In the genomic region with DNA sequence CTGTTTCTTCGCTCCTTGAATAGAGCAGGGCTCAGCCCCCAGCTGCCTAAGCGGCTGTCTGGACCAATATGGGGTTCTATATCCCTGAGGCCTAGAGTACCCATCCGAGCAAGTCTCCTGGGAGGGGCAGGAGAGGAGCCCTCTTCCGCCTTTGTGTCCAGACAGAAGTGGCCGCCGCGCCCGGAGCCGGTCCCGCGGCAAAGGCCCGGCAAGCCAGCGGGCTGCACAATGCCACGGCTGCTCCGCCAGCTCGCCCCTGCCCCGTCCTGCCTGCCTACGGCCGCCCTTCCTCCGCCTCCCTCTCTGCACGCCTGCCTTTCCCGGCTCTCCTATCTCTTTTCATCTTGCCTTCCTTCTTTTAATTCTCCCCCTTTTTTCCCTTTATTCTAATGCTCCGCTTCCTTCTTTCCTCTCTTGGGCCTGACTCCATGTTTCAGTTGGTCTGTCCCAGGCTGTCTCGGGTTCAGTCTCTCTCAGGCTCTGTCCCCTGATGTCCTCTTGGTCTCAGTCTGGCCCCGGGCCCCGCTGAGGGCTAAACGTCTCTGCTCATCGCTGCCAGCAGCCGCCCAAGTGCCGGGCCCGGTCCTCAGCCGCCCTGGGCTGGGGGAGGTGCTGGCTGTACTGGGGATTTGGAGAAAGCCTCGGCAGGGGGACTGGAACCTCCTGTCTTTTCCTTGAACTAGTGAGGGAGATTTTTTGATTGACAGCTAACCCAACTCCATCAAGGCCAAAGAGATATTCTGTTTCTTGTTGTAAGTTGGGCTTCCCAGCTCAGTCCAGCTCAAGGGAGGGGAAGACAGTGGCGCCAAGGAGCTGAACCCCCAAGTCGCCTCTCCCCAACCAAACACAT, we compare ENCODE assay signal across 12 cellular contexts. TPM values are rescaled to one million over a fixed set of nuclear protein-coding genes. Genes with fewer than 3 reads are reported as not detected.
DNase-seq lines count a peak whose midpoint lies in the region; ATAC-seq and TF ChIP-seq lines count a peak whose summit lies in the region.
"Had no signal": no experiment of that assay in that cellular context is flagged by ENCODE, and none has a peak within 500 bp of the region (broad histone marks: within the 10 kb centered on the region; RNA-seq: fewer than 3 reads in every experiment).

No MANE protein-coding gene starts in this region.

- 46 to 48% methylated on average over 23 to 26 of the region's 35 CpGs for WGBS in esophagus squamous epithelium, 2 donors
- WGBS in body of pancreas, 2 donors, result 11 to 17% methylated on average over 32 to 35 of the region's 35 CpGs

- intact Hi-C loops in CD8-positive, alpha-beta T cell (cut with DNase I, micrococcal nuclease), result loop anchor here in 1 of 2 experiments (5.0 kb wide), 1 partner anchor 35 kb away; no protein-coding TSS in a partner anchor
- intact Hi-C loops in esophagus squamous epithelium (cut with DNase I), result no loop called here
- intact Hi-C loops in body of pancreas (cut with DNase I), result no loop called here

- H3K27ac Mint-ChIP-seq in CD8-positive, alpha-beta T cell, result no peak overlapping the region
- H3K27ac Mint-ChIP-seq in immature natural killer cell, result peak overlapping the region in 1 of 6 donors; percentile 42
- H3K27ac Mint-ChIP-seq: mesothelial cell of epicardium had no signal

- TF ChIP-seq CTCF in CD8-positive, alpha-beta T cell (IDR thresholded peaks at IDR 0.05), result no peak
- no peak for TF ChIP-seq CTCF in esophagus squamous epithelium (IDR thresholded peaks at IDR 0.05)
- no peak for TF ChIP-seq CTCF in body of pancreas (IDR thresholded peaks at IDR 0.05)

- no peaks in the 10 kb centered on the region for H3K36me3 Mint-ChIP-seq in CD8-positive, alpha-beta T cell
- peaks cover 0 to 4% (median 0%) of the 10 kb centered on the region in 3 donors for H3K36me3 Mint-ChIP-seq in immature natural killer cell

- TF ChIP-seq POLR2A in esophagus squamous epithelium (IDR thresholded peaks at IDR 0.05) (no peak), body of pancreas (IDR thresholded peaks at IDR 0.05) (no peak)

- no peak overlapping the region for H3K4me3 ChIP-seq in CD8-positive, alpha-beta T cell (ENCODE audit: low read depth, low read length)
- H3K4me3 ChIP-seq in SJSA1 (peak overlapping the region; percentile 49), skeletal muscle cell (ENCODE audit: low read depth, low read length) (peak overlapping the region; percentile 71), esophagus squamous epithelium (no peak overlapping the region), body of pancreas (no peak overlapping the region)

- CTCF ChIA-PET in CD8-positive, alpha-beta T cell (lab: Charles Lee), result interaction anchor here (0.8 to 17.0 kb wide), 7 partner anchors 8 to 254 kb away, joined by 3 to 372 read pairs (median 4); a partner anchor contains a TSS

- ATAC-seq in CD8-positive, alpha-beta T cell, result no peak
- no peak for ATAC-seq in body of pancreas
- ATAC-seq: SK-N-SH treated with all-trans-retinoic acid at 6 μM for 48 hours had no signal

- H3K36me3 ChIP-seq in CD8-positive, alpha-beta T cell (ENCODE audit: insufficient read depth, low read length), result no peaks in the 10 kb centered on the region
- H3K36me3 ChIP-seq in SJSA1 (0 out of 2 replicates have a peak, but pooled peaks cover 3% of the 10 kb centered on the region), esophagus squamous epithelium (no peaks in the 10 kb centered on the region), body of pancreas (replicated peaks in 1 of 2; ENCODE audit: insufficient read depth in 1 of 2, low read depth in 2 of 2) (no peaks in the 10 kb centered on the region)

- no peaks in the 10 kb centered on the region for H3K9me3 Mint-ChIP-seq in CD8-positive, alpha-beta T cell
- H3K9me3 Mint-ChIP-seq in immature natural killer cell, result peaks cover 0 to 5% (median 0%) of the 10 kb centered on the region in 6 donors
- H3K9me3 Mint-ChIP-seq: mesothelial cell of epicardium had no signal

- H3K27me3 Mint-ChIP-seq in CD8-positive, alpha-beta T cell (ENCODE audit: low read depth), result peaks cover 85% of the 10 kb centered on the region
- peaks cover 71 to 81% (median 74%) of the 10 kb centered on the region in 3 donors for H3K27me3 Mint-ChIP-seq in immature natural killer cell (ENCODE audit: low read depth in 3 of 3)

- no peak for DNase-seq in CD8-positive, alpha-beta T cell
- peak in 1 of 2 experiments; percentile 77 for DNase-seq in SJSA1 (ENCODE audit: low read depth in 1 of 2, low spot score in 2 of 2)
- DNase-seq in immature natural killer cell, result no peak
- DNase-seq in skeletal muscle cell (ENCODE audit: low read depth), result no peak
- DNase-seq in esophagus squamous epithelium (lab: John Stamatoyannopoulos, UW), result no peak
- DNase-seq in body of pancreas, result no peak
- DNase-seq in medulla oblongata (ENCODE audit: extremely low spot score), result no peak
- no peak for DNase-seq in NCI-H2107 treated with DMSO at 0.1 percent for 48 hours (lab: John Stamatoyannopoulos, UW; ENCODE audit: unreplicated experiment)
- DNase-seq: erythroblast had no signal

- H3K27me3 ChIP-seq in CD8-positive, alpha-beta T cell (ENCODE audit: insufficient read depth, low read length), result peaks cover 90% of the 10 kb centered on the region
- H3K27me3 ChIP-seq in SJSA1 (replicated peaks), result no peaks in the 10 kb centered on the region
- H3K27me3 ChIP-seq in esophagus squamous epithelium, result peaks cover 19 to 100% (median 84%) of the 10 kb centered on the region in 4 donors
- H3K27me3 ChIP-seq in body of pancreas, result peaks cover 11 to 85% of the 10 kb centered on the region in 2 donors

- H3K9me3 ChIP-seq in CD8-positive, alpha-beta T cell (ENCODE audit: low read length), result no peaks in the 10 kb centered on the region
- H3K9me3 ChIP-seq in SJSA1 (replicated peaks) (no peaks in the 10 kb centered on the region), esophagus squamous epithelium (no peaks in the 10 kb centered on the region), body of pancreas (no peaks in the 10 kb centered on the region)

- peaks cover 38% of the 10 kb centered on the region for H3K4me1 Mint-ChIP-seq in CD8-positive, alpha-beta T cell (ENCODE audit: low read depth)
- peaks cover 34 to 38% of the 10 kb centered on the region in 2 donors for H3K4me1 Mint-ChIP-seq in immature natural killer cell

- peaks cover 49% of the 10 kb centered on the region for H3K4me1 ChIP-seq in CD8-positive, alpha-beta T cell (ENCODE audit: insufficient read depth, low read length)
- H3K4me1 ChIP-seq in SJSA1 (replicated peaks) (peaks cover 63% of the 10 kb centered on the region), esophagus squamous epithelium (peaks cover 32 to 54% (median 37%) of the 10 kb centered on the region in 3 donors), body of pancreas (peaks cover 47% of the 10 kb centered on the region)

- POLR2A ChIA-PET in CD8-positive, alpha-beta T cell (lab: Charles Lee), result no interaction called here

- H3K4me3 Mint-ChIP-seq in CD8-positive, alpha-beta T cell, result peak overlapping the region; percentile 64
- H3K4me3 Mint-ChIP-seq in immature natural killer cell, result peak overlapping the region in 3 of 5 donors; percentile 36 to 71 (median 61)
- H3K4me3 Mint-ChIP-seq: mesothelial cell of epicardium had no signal

- H3K27ac ChIP-seq in CD8-positive, alpha-beta T cell (ENCODE audit: low read depth, low read length), result no peak overlapping the region
- H3K27ac ChIP-seq in SJSA1 (peak overlapping the region; percentile 93), esophagus squamous epithelium (no peak overlapping the region), body of pancreas (no peak overlapping the region)

RNA-seq across cellular contexts. Expression of a gene that starts 2.4 kb away (rescaled TPM):
- total RNA-seq in CD8-positive, alpha-beta T cell, result not detected
- 9.6 and 14.2 TPM in 2 replicates for total RNA-seq in SJSA1 (2014; rRNA removed; shearing (Covaris generic))
- polyA plus RNA-seq in immature natural killer cell, result not detected
- total RNA-seq in esophagus squamous epithelium (1 to 10 TPM in 1 of 4 donors, not detected in 3; 1.5 TPM), body of pancreas (not detected)
- total RNA-seq: chondrocyte had no signal

RNA-seq across cellular contexts. Expression of a gene that starts 11.2 kb away (rescaled TPM):
- total RNA-seq in CD8-positive, alpha-beta T cell, result not detected
- 0.19 and 1.3 TPM in 2 replicates for total RNA-seq in SJSA1 (2014; rRNA removed; shearing (Covaris generic))
- not detected for polyA plus RNA-seq in immature natural killer cell
- total RNA-seq in esophagus squamous epithelium (under 1 TPM in 1 of 4 donors, not detected in 3; 0.70 TPM), body of pancreas (not detected)
- total RNA-seq: chondrocyte had no signal

RNA-seq across cellular contexts. Expression of a gene that starts 12.6 kb away (rescaled TPM):
- not detected for total RNA-seq in CD8-positive, alpha-beta T cell
- total RNA-seq in SJSA1 (2014; rRNA removed; shearing (Covaris generic)), result 3.2 and 7.5 TPM in 2 replicates
- not detected for polyA plus RNA-seq in immature natural killer cell
- total RNA-seq in esophagus squamous epithelium, result 1 to 10 TPM in 1 of 4 donors, under 1 TPM in 1, not detected in 2; 0.31 to 1.3 TPM
- total RNA-seq in body of pancreas, result not detected
- total RNA-seq: chondrocyte had no signal

RNA-seq across cellular contexts. Expression of a gene that starts 22.8 kb away (rescaled TPM):
- not detected for total RNA-seq in CD8-positive, alpha-beta T cell
- 11.1 and 13.5 TPM in 2 replicates for total RNA-seq in SJSA1 (2014; rRNA removed; shearing (Covaris generic))
- polyA plus RNA-seq in immature natural killer cell, result not detected
- not detected for total RNA-seq in esophagus squamous epithelium
- total RNA-seq in body of pancreas, result not detected
- total RNA-seq: chondrocyte had no signal

RNA-seq across cellular contexts. Expression of a gene that starts 24.6 kb away (rescaled TPM):
- not detected for total RNA-seq in CD8-positive, alpha-beta T cell
- total RNA-seq in SJSA1 (2014; rRNA removed; shearing (Covaris generic)), result 4.3 and 4.6 TPM in 2 replicates
- not detected for polyA plus RNA-seq in immature natural killer cell
- total RNA-seq in esophagus squamous epithelium (not detected), body of pancreas (not detected)
- total RNA-seq: chondrocyte had no signal

Comparison
In these comparisons a context has a peak if more than half of its experiments do, and no peak if none do; other contexts are left out.
1. H3K4me3 ChIP-seq: peak in SJSA1 (single experiment) and skeletal muscle cell (single experiment); none in CD8-positive, alpha-beta T cell (single experiment), esophagus squamous epithelium (0 of 4) and body of pancreas (0 of 2).